Comparison of ENCODE assay signal across 15 cellular contexts in genomic region chr20:21237956-21238355, GRCh38.
"Had no signal": no experiment of that assay in that cellular context is flagged by ENCODE, and none has a peak within 500 bp of the region (broad histone marks: within the 10 kb centered on the region; RNA-seq: fewer than 3 reads in every experiment).

No MANE protein-coding gene starts in this region.

- H3K4me1 ChIP-seq: pancreas had no signal

- H3K27ac Mint-ChIP-seq: activated CD4-positive, alpha-beta memory T cell treated with anti-CD3 and anti-CD28 coated beads for 36 hours; activated naive CD4-positive, alpha-beta T cell treated with anti-CD3 and anti-CD28 coated beads, Interleukin-2, amount 50 U/mL, for 72 hours; stimulated activated naive CD8-positive, alpha-beta T cell treated with anti-CD3 and anti-CD28 coated beads, Interleukin-15, Interleukin-2, amounts not matched to agents 100 ng/mL and 50 ng/mL, for 24 hours; T-helper 2 cell treated with Interferon-gamma antibody and Interleukin-4, amounts not matched to agents 5 μg/mL and 100 μg/mL, for 36 hours had no signal

- H3K9me3 Mint-ChIP-seq: activated CD4-positive, alpha-beta memory T cell treated with anti-CD3 and anti-CD28 coated beads for 36 hours; activated naive CD4-positive, alpha-beta T cell treated with anti-CD3 and anti-CD28 coated beads, Interleukin-2, amount 50 U/mL, for 72 hours; activated T-cell treated with anti-CD3 and anti-CD28 coated beads, Interleukin-2, amount 50 U/mL, for 4 hours; stimulated activated naive CD8-positive, alpha-beta T cell treated with anti-CD3 and anti-CD28 coated beads, Interleukin-15, Interleukin-2, amounts not matched to agents 100 ng/mL and 50 ng/mL, for 24 hours; T-helper 2 cell treated with Interferon-gamma antibody and Interleukin-4, amounts not matched to agents 5 μg/mL and 100 μg/mL, for 36 hours had no signal

- H3K36me3 Mint-ChIP-seq: activated naive CD4-positive, alpha-beta T cell treated with anti-CD3 and anti-CD28 coated beads, Interleukin-2, amount 50 U/mL, for 72 hours had no signal

- H3K27ac ChIP-seq: cardiac muscle cell, hepatocyte, pancreas, upper lobe of left lung had no signal

- DNase-seq: activated CD4-positive, alpha-beta memory T cell treated with anti-CD3 and anti-CD28 coated beads for 36 hours; activated CD4-positive, alpha-beta T cell treated with anti-CD3 and anti-CD28 coated beads for 1 hour; activated effector memory CD4-positive, alpha-beta T cell treated with anti-CD3 and anti-CD28 coated beads, Interleukin-2, amount 50 U/mL, for 16 hours; activated T-cell treated with anti-CD3 and anti-CD28 coated beads, Interleukin-2, amount 50 U/mL, for 4 hours; anterior cingulate cortex; midbrain; pancreas; stimulated activated CD4-positive, alpha-beta T cell treated with anti-CD3 and anti-CD28 coated beads, Interleukin-2, amount 100 ng/mL, for 48 hours; stimulated activated CD8-positive, alpha-beta memory T cell treated with anti-CD3 and anti-CD28 coated beads, Interleukin-4, amount 100 ng/mL, for 48 hours; upper lobe of left lung had no signal

- H3K27me3 Mint-ChIP-seq: activated CD4-positive, alpha-beta memory T cell treated with anti-CD3 and anti-CD28 coated beads for 36 hours; stimulated activated naive CD8-positive, alpha-beta T cell treated with anti-CD3 and anti-CD28 coated beads, Interleukin-15, Interleukin-2, amounts not matched to agents 100 ng/mL and 50 ng/mL, for 24 hours had no signal

- H3K27me3 ChIP-seq: cardiac muscle cell, hepatocyte, pancreas, upper lobe of left lung had no signal

- ATAC-seq: activated naive CD4-positive, alpha-beta T cell treated with anti-CD3 and anti-CD28 coated beads, Interleukin-2, amount 50 U/mL, for 72 hours; activated T-cell treated with anti-CD3 and anti-CD28 coated beads, Interleukin-2, amount 50 U/mL, for 4 hours; pancreas had no signal

- H3K4me3 Mint-ChIP-seq: activated CD4-positive, alpha-beta memory T cell treated with anti-CD3 and anti-CD28 coated beads for 36 hours; activated T-cell treated with anti-CD3 and anti-CD28 coated beads, Interleukin-2, amount 50 U/mL, for 4 hours; stimulated activated naive CD8-positive, alpha-beta T cell treated with anti-CD3 and anti-CD28 coated beads, Interleukin-15, Interleukin-2, amounts not matched to agents 100 ng/mL and 50 ng/mL, for 24 hours; T-helper 2 cell treated with Interferon-gamma antibody and Interleukin-4, amounts not matched to agents 5 μg/mL and 100 μg/mL, for 36 hours had no signal
